In the genomic region with DNA sequence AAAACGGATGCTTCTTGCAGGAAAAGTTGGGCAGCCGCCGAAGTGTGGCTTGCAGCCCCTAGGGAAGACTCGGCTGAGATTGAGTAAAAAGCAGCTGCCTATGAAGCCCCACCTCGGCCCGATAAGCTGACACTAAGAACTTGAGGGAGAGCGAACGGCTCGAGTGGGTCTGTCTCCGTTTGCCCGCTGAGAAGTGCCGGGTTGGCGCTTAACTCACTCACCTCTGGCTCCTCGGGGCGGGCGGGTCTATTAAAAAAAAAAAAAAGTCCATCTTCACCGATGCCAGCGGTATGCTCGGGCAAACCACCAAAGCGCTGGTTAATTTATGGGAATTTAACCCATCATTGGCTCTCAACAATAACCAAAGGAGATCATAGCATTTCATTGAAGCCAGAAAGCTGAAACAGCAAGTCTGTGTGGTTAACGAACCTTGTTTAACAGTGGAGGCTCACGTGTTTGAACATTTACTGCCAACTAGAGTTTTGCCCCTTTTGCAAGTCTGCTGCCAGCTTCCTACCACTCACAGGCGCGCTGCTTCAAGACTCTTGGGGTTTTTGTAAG, we compare ENCODE assay signal across 8 cellular contexts. TPM values are rescaled to one million over a fixed set of nuclear protein-coding genes. Genes with fewer than 3 reads are reported as not detected.
DNase-seq lines count a peak whose midpoint lies in the region; ATAC-seq and TF ChIP-seq lines count a peak whose summit lies in the region.

No MANE protein-coding gene starts in this region.

- DNase-seq in BJ (ENCODE audit: low read depth) (no peak), HCEC 1CT (peak; percentile 20), SHP77 treated with DMSO at 0.1 percent for 48 hours (lab: John Stamatoyannopoulos, UW) (peak; percentile 9), adipocyte (ENCODE audit: low read depth) (peak; percentile 69), right atrium auricular region (ENCODE audit: low spot score) (peak; percentile 70), psoas muscle (peak; percentile 62 to 77), DMS153 treated with DMSO at 0.1 percent for 48 hours (lab: John Stamatoyannopoulos, UW; ENCODE audit: unreplicated experiment) (no peak)

- CTCF ChIA-PET in BJ (lab: Yijun Ruan, JAX), result interaction anchor here (0.9 to 3.1 kb wide), 5 partner anchors 27 to 100 kb away, joined by 3 to 10 read pairs (median 4); no protein-coding TSS in a partner anchor

- H3K9ac ChIP-seq in adipocyte (ENCODE audit: low read length), result peak overlapping the region; percentile 86

- H3K27ac ChIP-seq in right atrium auricular region, result peak overlapping the region; percentile 82 to 91
- H3K27ac ChIP-seq in psoas muscle, result peak overlapping the region; percentile 80

- no peaks in the 10 kb centered on the region for H3K36me3 ChIP-seq in BJ (ENCODE audit: control insufficient read depth, insufficient read depth, low read length)
- no peaks in the 10 kb centered on the region for H3K36me3 ChIP-seq in adipocyte (ENCODE audit: control insufficient read depth, insufficient read depth, low read length, severe bottlenecking)
- no peaks in the 10 kb centered on the region for H3K36me3 ChIP-seq in right atrium auricular region
- H3K36me3 ChIP-seq in psoas muscle (ENCODE audit: insufficient read depth in 1 of 2, low read depth in 1 of 2), result no peaks in the 10 kb centered on the region

- intact Hi-C loops in psoas muscle (cut with DNase I), result loop anchor here (5.0 to 10.0 kb wide), 2 partner anchors 87 to 99 kb away; no protein-coding TSS in a partner anchor

- H3K4me3 ChIP-seq in BJ (ENCODE audit: low read depth, low read length) (peak overlapping the region; percentile 78), adipocyte (ENCODE audit: low read length) (peak overlapping the region; percentile 90), right atrium auricular region (peak overlapping the region; percentile 88 to 91), psoas muscle (peak overlapping the region; percentile 82)

- POLR2A ChIA-PET in BJ (lab: Charles Lee), result no interaction called here

- TF ChIP-seq CTCF in BJ (IDR thresholded peaks at IDR 0.05; ENCODE audit: insufficient read depth, low read depth, low read length) (no peak), right atrium auricular region (IDR thresholded peaks at IDR 0.05) (no peak), psoas muscle (IDR thresholded peaks at IDR 0.05) (no peak)

- 0 to 1% (median 1%) methylated on average over 24 of the region's 24 CpGs for WGBS in psoas muscle, 3 donors

- H3K4me1 ChIP-seq in adipocyte (ENCODE audit: control insufficient read depth, insufficient read depth, low read length), result peaks cover 51% of the 10 kb centered on the region
- peaks cover 0 to 33% of the 10 kb centered on the region in 2 donors for H3K4me1 ChIP-seq in right atrium auricular region
- peaks cover 26% of the 10 kb centered on the region for H3K4me1 ChIP-seq in psoas muscle

- H3K27me3 ChIP-seq in BJ (ENCODE audit: control insufficient read depth, insufficient read depth, low read length), result no peaks in the 10 kb centered on the region
- no peaks in the 10 kb centered on the region for H3K27me3 ChIP-seq in adipocyte (replicated peaks; ENCODE audit: control insufficient read depth, insufficient read depth, low read length)
- H3K27me3 ChIP-seq in right atrium auricular region, result no peaks in the 10 kb centered on the region
- no peaks in the 10 kb centered on the region for H3K27me3 ChIP-seq in psoas muscle (ENCODE audit: insufficient read depth in 3 of 3, low read length in 2 of 3)

- H3K9me3 ChIP-seq in adipocyte (ENCODE audit: control insufficient read depth, low read length) (no peaks in the 10 kb centered on the region), right atrium auricular region (no peaks in the 10 kb centered on the region), psoas muscle (no peaks in the 10 kb centered on the region)

- ATAC-seq in psoas muscle (peak; percentile 20 to 50 (median 38)), GM21423 (IDR thresholded peaks at IDR 0.05; ENCODE audit: unreplicated experiment) (no peak)

RNA-seq across cellular contexts. Expression of gene SNTB2, which starts 1.0 kb away (rescaled TPM):
- polyA plus RNA-seq in BJ (2011; rRNA removed) (43.1 and 50.5 TPM in 2 replicates), psoas muscle (1 to 10 TPM; 2.7 to 8.4 (median 6.5) TPM)
- polyA minus RNA-seq in BJ (2011; rRNA and poly(A)+ RNA removed), result 47.4 and 51.0 TPM in 2 replicates
- total RNA-seq in right atrium auricular region (10 to 100 TPM; 12.3 to 35.1 TPM), psoas muscle (10 to 100 TPM; 12.6 to 19.4 (median 14.7) TPM)

RNA-seq across cellular contexts. Expression of gene UTP4, which starts 55.5 kb away (rescaled TPM):
- 59.2 and 60.7 TPM in 2 replicates for polyA plus RNA-seq in BJ (2011; rRNA removed)
- 57.5 and 73.5 TPM in 2 replicates for polyA minus RNA-seq in BJ (2011; rRNA and poly(A)+ RNA removed)
- total RNA-seq in right atrium auricular region, result 10 to 100 TPM; 11.4 to 29.6 TPM
- 10 to 100 TPM; 38.8 to 85.3 (median 73.1) TPM for total RNA-seq in psoas muscle
- 100 to 1,000 TPM in 1 of 3 donors, 10 to 100 TPM in 2; 64.9 to 107 (median 75.8) TPM for polyA plus RNA-seq in psoas muscle

RNA-seq across cellular contexts. Expression of gene CHTF8, which starts 55.6 kb away (rescaled TPM):
- 128 and 161 TPM in 2 replicates for polyA plus RNA-seq in BJ (2011; rRNA removed)
- 97.8 and 154 TPM in 2 replicates for polyA minus RNA-seq in BJ (2011; rRNA and poly(A)+ RNA removed)
- 10 to 100 TPM; 49.4 to 60.5 TPM for total RNA-seq in right atrium auricular region
- 10 to 100 TPM; 26.2 to 69.1 (median 49.9) TPM for total RNA-seq in psoas muscle
- polyA plus RNA-seq in psoas muscle, result 10 to 100 TPM; 28.3 to 63.6 (median 46.7) TPM

Comparison
In these comparisons a context has a peak if more than half of its experiments do, and no peak if none do; other contexts are left out.
1. DNase-seq: peak in HCEC 1CT (single experiment), SHP77 treated with DMSO at 0.1 percent for 48 hours (single experiment), adipocyte (single experiment), right atrium auricular region (single experiment) and psoas muscle (2 of 2); none in BJ (single experiment) and DMS153 treated with DMSO at 0.1 percent for 48 hours (single experiment).
2. Peak in every context shown above with its lines, with median percentiles within 50 percentile points of each other: H3K4me3 ChIP-seq.